Comparison of ENCODE assay signal across 8 cellular contexts in the genomic region with DNA sequence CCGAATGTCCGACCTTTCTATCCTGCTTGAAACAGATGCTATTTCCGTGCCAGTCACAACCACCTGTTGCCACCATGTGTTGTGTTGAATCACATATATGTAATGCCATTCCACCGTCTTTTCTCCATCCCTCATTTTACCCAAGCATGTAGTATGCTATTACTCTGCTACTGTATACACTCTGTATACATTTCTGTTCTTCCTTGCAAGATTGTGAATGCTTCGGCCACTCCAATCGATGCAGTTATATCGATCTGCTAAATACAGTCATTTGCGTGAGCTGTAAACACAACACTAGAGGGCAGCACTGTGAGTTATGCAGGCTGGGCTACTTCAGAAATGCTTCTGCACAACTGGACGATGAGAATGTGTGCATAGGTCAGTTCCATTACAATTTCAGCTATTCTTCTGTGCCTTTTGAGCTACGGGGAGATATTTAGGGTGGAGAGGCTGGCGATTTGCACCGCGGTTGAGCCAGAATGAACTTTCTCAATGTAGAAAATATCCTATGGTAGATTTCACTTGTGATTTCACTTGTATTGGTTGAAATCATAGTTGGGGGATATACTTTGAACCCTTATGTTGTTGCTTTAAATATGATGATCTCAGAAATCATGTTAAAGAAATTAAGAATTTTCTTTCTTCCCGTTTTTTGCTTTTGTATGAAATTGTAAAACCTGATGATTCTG.
A peak's percentile ranks its signal among the peaks of the same experiment; 100 is the strongest.
DNase-seq lines count a peak whose midpoint lies in the region; ATAC-seq and TF ChIP-seq lines count a peak whose summit lies in the region.

No MANE protein-coding gene starts in this region.

- H3K4me3 ChIP-seq in NB4 (ENCODE audit: low read depth, low read length), result no peak overlapping the region

- POLR2A ChIA-PET in CD4-positive, alpha-beta T cell (lab: Charles Lee), result no interaction called here

- H3K27ac Mint-ChIP-seq in CD4-positive, alpha-beta T cell, result no peak overlapping the region
- H3K27ac Mint-ChIP-seq in activated T-helper 1 cell treated with anti-CD3 and anti-CD28 coated beads, Interleukin-12 subunit alpha, Interleukin-12 subunit beta, Interleukin-2, Interleukin-4 antibody, amounts not matched to agents 30 ng/mL and 10 ng/mL and 1 ng/mL, durations not matched to agents 14 hours and 24 hours and 36 hours, result no peak overlapping the region
- H3K27ac Mint-ChIP-seq in stimulated activated naive B cell treated with anti-CD40 and anti-IgM and Interleukin-4, amounts not matched to agents 10 μg/mL and 1 μg/mL and 100 μg/mL, for 72 hours, result no peak overlapping the region

- H3K27ac ChIP-seq in CD4-positive, alpha-beta T cell (ENCODE audit: low read depth, low read length), result no peak overlapping the region

- H3K9me3 Mint-ChIP-seq in CD4-positive, alpha-beta T cell, result no peaks in the 10 kb centered on the region
- no peaks in the 10 kb centered on the region for H3K9me3 Mint-ChIP-seq in activated T-helper 1 cell treated with anti-CD3 and anti-CD28 coated beads, Interleukin-12 subunit alpha, Interleukin-12 subunit beta, Interleukin-2, Interleukin-4 antibody, amounts not matched to agents 30 ng/mL and 10 ng/mL and 1 ng/mL, durations not matched to agents 14 hours and 24 hours and 36 hours
- peaks cover 0 to 2% of the 10 kb centered on the region in 2 donors for H3K9me3 Mint-ChIP-seq in stimulated activated naive B cell treated with anti-CD40 and anti-IgM and Interleukin-4, amounts not matched to agents 10 μg/mL and 1 μg/mL and 100 μg/mL, for 72 hours

- peaks cover 5% of the 10 kb centered on the region for H3K27me3 Mint-ChIP-seq in CD4-positive, alpha-beta T cell
- no peaks in the 10 kb centered on the region for H3K27me3 Mint-ChIP-seq in activated T-helper 1 cell treated with anti-CD3 and anti-CD28 coated beads, Interleukin-12 subunit alpha, Interleukin-12 subunit beta, Interleukin-2, Interleukin-4 antibody, amounts not matched to agents 30 ng/mL and 10 ng/mL and 1 ng/mL, durations not matched to agents 14 hours and 24 hours and 36 hours (ENCODE audit: insufficient read depth)
- no peaks in the 10 kb centered on the region for H3K27me3 Mint-ChIP-seq in stimulated activated naive B cell treated with anti-CD40 and anti-IgM and Interleukin-4, amounts not matched to agents 10 μg/mL and 1 μg/mL and 100 μg/mL, for 72 hours

- in situ Hi-C loops in GM13976 (cut with MboI; ENCODE audit: low sequenced_read_pairs, unreplicated experiment), result loop anchor here (25.0 kb wide), 1 partner anchor 332 kb away; no protein-coding TSS in a partner anchor

- TF ChIP-seq POLR2A in NB4 (IDR thresholded peaks at IDR 0.05; ENCODE audit: extremely low read depth, insufficient read length), result no peak

- no peak overlapping the region for H3K4me3 Mint-ChIP-seq in CD4-positive, alpha-beta T cell
- H3K4me3 Mint-ChIP-seq in activated T-helper 1 cell treated with anti-CD3 and anti-CD28 coated beads, Interleukin-12 subunit alpha, Interleukin-12 subunit beta, Interleukin-2, Interleukin-4 antibody, amounts not matched to agents 30 ng/mL and 10 ng/mL and 1 ng/mL, durations not matched to agents 14 hours and 24 hours and 36 hours, result no peak overlapping the region
- H3K4me3 Mint-ChIP-seq in stimulated activated naive B cell treated with anti-CD40 and anti-IgM and Interleukin-4, amounts not matched to agents 10 μg/mL and 1 μg/mL and 100 μg/mL, for 72 hours, result no peak overlapping the region

- ATAC-seq in CD4-positive, alpha-beta T cell (ENCODE audit: poor library complexity), result no peak
- peak; percentile 89 for ATAC-seq in HG02642 (IDR thresholded peaks at IDR 0.05; ENCODE audit: poor library complexity, unreplicated experiment)
- peak; percentile 81 to 84 for ATAC-seq in stimulated activated naive B cell treated with anti-CD40 and anti-IgM and Interleukin-4, amounts not matched to agents 10 μg/mL and 1 μg/mL and 100 μg/mL, for 72 hours (replicated peaks)

- H3K36me3 Mint-ChIP-seq in CD4-positive, alpha-beta T cell (ENCODE audit: low read depth), result no peaks in the 10 kb centered on the region
- H3K36me3 Mint-ChIP-seq in activated T-helper 1 cell treated with anti-CD3 and anti-CD28 coated beads, Interleukin-12 subunit alpha, Interleukin-12 subunit beta, Interleukin-2, Interleukin-4 antibody, amounts not matched to agents 30 ng/mL and 10 ng/mL and 1 ng/mL, durations not matched to agents 14 hours and 24 hours and 36 hours (ENCODE audit: low read depth), result no peaks in the 10 kb centered on the region
- no peaks in the 10 kb centered on the region for H3K36me3 Mint-ChIP-seq in stimulated activated naive B cell treated with anti-CD40 and anti-IgM and Interleukin-4, amounts not matched to agents 10 μg/mL and 1 μg/mL and 100 μg/mL, for 72 hours

- TF ChIP-seq CTCF in CD4-positive, alpha-beta T cell (IDR thresholded peaks at IDR 0.05), result peak; percentile 18
- TF ChIP-seq CTCF in GM13976 (IDR thresholded peaks at IDR 0.05; ENCODE audit: borderline replicate concordance, control extremely low read depth, extremely low read depth, insufficient read depth, missing control alignments), result peak; percentile 62
- TF ChIP-seq CTCF in NB4 (IDR thresholded peaks at IDR 0.05; ENCODE audit: low read depth, low read length), result peak; percentile 77

- intact Hi-C loops in CD4-positive, alpha-beta T cell (cut with DNase I, micrococcal nuclease), result no loop called here
- intact Hi-C loops in activated T-helper 1 cell treated with anti-CD3 and anti-CD28 coated beads, Interleukin-12 subunit alpha, Interleukin-12 subunit beta, Interleukin-2, Interleukin-4 antibody, amounts not matched to agents 30 ng/mL and 10 ng/mL and 1 ng/mL, durations not matched to agents 14 hours and 24 hours and 36 hours (cut with micrococcal nuclease), result loop anchor here (1.0 kb wide), 2 partner anchors 99 to 320 kb away; no protein-coding TSS in a partner anchor

- H3K9me3 ChIP-seq in CD4-positive, alpha-beta T cell (ENCODE audit: control insufficient read depth, low read length), result no peaks in the 10 kb centered on the region

- no peaks in the 10 kb centered on the region for H3K4me1 Mint-ChIP-seq in CD4-positive, alpha-beta T cell (ENCODE audit: low read depth)
- no peaks in the 10 kb centered on the region for H3K4me1 Mint-ChIP-seq in activated T-helper 1 cell treated with anti-CD3 and anti-CD28 coated beads, Interleukin-12 subunit alpha, Interleukin-12 subunit beta, Interleukin-2, Interleukin-4 antibody, amounts not matched to agents 30 ng/mL and 10 ng/mL and 1 ng/mL, durations not matched to agents 14 hours and 24 hours and 36 hours (ENCODE audit: low read depth)
- H3K4me1 Mint-ChIP-seq in stimulated activated naive B cell treated with anti-CD40 and anti-IgM and Interleukin-4, amounts not matched to agents 10 μg/mL and 1 μg/mL and 100 μg/mL, for 72 hours, result peaks cover 7 to 16% of the 10 kb centered on the region in 2 donors

- no peak for DNase-seq in CD4-positive, alpha-beta T cell
- DNase-seq in GM13976 (ENCODE audit: low spot score) (no peak), NB4 (ENCODE audit: low read depth) (peak; percentile 68), iPS-NIHi11 (ENCODE audit: low spot score) (peak; percentile 42)
- DNase-seq in activated T-helper 1 cell treated with anti-CD3 and anti-CD28 coated beads, Interleukin-12 subunit alpha, Interleukin-12 subunit beta, Interleukin-2, Interleukin-4 antibody, amounts not matched to agents 30 ng/mL and 10 ng/mL and 1 ng/mL, durations not matched to agents 14 hours and 24 hours and 36 hours (ENCODE audit: low spot score), result peak; percentile 0
- peak; percentile 29 for DNase-seq in stimulated activated naive B cell treated with anti-CD40 and anti-IgM and Interleukin-4, amounts not matched to agents 10 μg/mL and 1 μg/mL and 100 μg/mL, for 72 hours
- no peak for DNase-seq in stimulated activated naive CD4-positive, alpha-beta T cell (lab: John Stamatoyannopoulos, UW)

- H3K27me3 ChIP-seq in CD4-positive, alpha-beta T cell (ENCODE audit: control insufficient read depth, insufficient read depth, low read length), result no peaks in the 10 kb centered on the region

- CTCF ChIA-PET in CD4-positive, alpha-beta T cell (lab: Charles Lee), result no interaction called here

Comparison
In these comparisons a context has a peak if more than half of its experiments do, and no peak if none do; other contexts are left out.
1. DNase-seq: peak in NB4 (single experiment), activated T-helper 1 cell treated with anti-CD3 and anti-CD28 coated beads, Interleukin-12 subunit alpha, Interleukin-12 subunit beta, Interleukin-2, Interleukin-4 antibody, amounts not matched to agents 30 ng/mL and 10 ng/mL and 1 ng/mL, durations not matched to agents 14 hours and 24 hours and 36 hours (single experiment), iPS-NIHi11 (single experiment) and stimulated activated naive B cell treated with anti-CD40 and anti-IgM and Interleukin-4, amounts not matched to agents 10 μg/mL and 1 μg/mL and 100 μg/mL, for 72 hours (single experiment); none in CD4-positive, alpha-beta T cell (0 of 10), GM13976 (single experiment) and stimulated activated naive CD4-positive, alpha-beta T cell (0 of 6).
2. CTCF ChIP-seq: peak in every context shown above with its lines; median percentile 77 in NB4; 62 in GM13976; 18 in CD4-positive, alpha-beta T cell.